In the genomic region with DNA sequence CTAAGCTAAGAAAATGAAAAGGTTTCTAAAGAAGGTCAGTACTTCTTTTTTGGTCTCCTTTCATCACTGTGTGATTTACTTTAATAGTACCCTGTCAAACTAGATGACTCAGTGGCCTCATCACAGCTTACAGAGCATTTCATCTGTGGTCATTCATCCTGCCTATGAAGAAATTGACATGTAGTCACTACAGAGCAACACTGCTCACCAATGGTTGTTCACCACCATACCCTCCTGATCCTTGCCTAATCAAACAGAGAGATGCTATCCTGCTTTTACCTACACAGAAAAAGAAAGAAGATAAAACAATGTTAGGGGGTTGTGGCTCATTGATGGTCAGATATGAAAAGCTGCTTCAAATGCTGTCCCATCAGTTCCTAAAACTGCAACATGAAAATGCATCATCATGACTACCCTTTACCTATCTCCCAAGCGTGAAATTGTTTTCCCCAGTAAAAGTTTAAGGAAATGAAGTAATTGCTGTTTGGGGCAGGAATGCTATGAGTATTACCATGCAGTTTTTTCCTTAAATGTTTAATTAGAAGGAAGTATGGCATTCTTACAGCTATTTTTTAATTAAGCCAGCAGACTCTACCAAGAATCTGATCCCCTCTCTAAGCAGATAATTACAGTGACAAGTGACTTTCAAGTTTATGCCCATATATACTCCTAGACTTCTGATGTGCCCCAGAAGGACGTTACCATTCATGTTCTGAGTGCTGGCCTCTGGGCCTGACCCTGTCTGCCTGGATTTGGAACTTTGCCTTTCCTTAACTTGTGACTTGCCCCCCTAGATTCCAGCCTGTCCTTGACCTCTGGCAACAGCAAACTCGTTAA, we compare ENCODE assay signal across 12 cellular contexts. TPM values are rescaled to one million over a fixed set of nuclear protein-coding genes. Genes with fewer than 3 reads are reported as not detected.
DNase-seq lines count a peak whose midpoint lies in the region; ATAC-seq and TF ChIP-seq lines count a peak whose summit lies in the region.
"Had no signal": no experiment of that assay in that cellular context is flagged by ENCODE, and none has a peak within 500 bp of the region (broad histone marks: within the 10 kb centered on the region; RNA-seq: fewer than 3 reads in every experiment).

No MANE protein-coding gene starts in this region.

- H3K9me3 Mint-ChIP-seq in activated T-helper 2 cell treated with anti-CD3 and anti-CD28 coated beads, Interferon-gamma antibody, Interleukin-2, Interleukin-4, amounts not matched to agents 10 μg/mL and 5 μg/mL and 100 μg/mL, durations not matched to agents 14 hours and 24 hours and 36 hours = no peaks in the 10 kb centered on the region
- no peaks in the 10 kb centered on the region for H3K9me3 Mint-ChIP-seq in glutamatergic neuron (ENCODE audit: unreplicated experiment)

- peak overlapping the region; percentile 18 for H3K27ac Mint-ChIP-seq in activated T-helper 2 cell treated with anti-CD3 and anti-CD28 coated beads, Interferon-gamma antibody, Interleukin-2, Interleukin-4, amounts not matched to agents 10 μg/mL and 5 μg/mL and 100 μg/mL, durations not matched to agents 14 hours and 24 hours and 36 hours
- H3K27ac Mint-ChIP-seq in glutamatergic neuron (ENCODE audit: unreplicated experiment) = peak overlapping the region; percentile 56
- H3K27ac Mint-ChIP-seq: CD4-positive, alpha-beta T cell had no signal

- no peak for ATAC-seq in GM19467 (IDR thresholded peaks at IDR 0.05; ENCODE audit: unreplicated experiment)

- TF ChIP-seq CTCF in AG10803 (conservative IDR thresholded peaks at IDR 0.05; ENCODE audit: low read length) (no peak), glutamatergic neuron (IDR thresholded peaks at IDR 0.05; ENCODE audit: partially characterized antibody, unreplicated experiment) (no peak)

- peak; percentile 66 for DNase-seq in AG10803 (ENCODE audit: low read depth)
- peak; percentile 89 for DNase-seq in LHCN-M2 (ENCODE audit: low read depth)
- no peak for DNase-seq in activated T-helper 2 cell treated with anti-CD3 and anti-CD28 coated beads, Interferon-gamma antibody, Interleukin-2, Interleukin-4, amounts not matched to agents 10 μg/mL and 5 μg/mL and 100 μg/mL, durations not matched to agents 14 hours and 24 hours and 36 hours (ENCODE audit: low spot score)
- DNase-seq in glutamatergic neuron = no peak
- DNase-seq in stimulated activated CD4-positive, alpha-beta T cell treated with anti-CD3 and anti-CD28 coated beads, Interleukin-15, amount 100 ng/mL, for 24 hours = no peak
- DNase-seq in activated gamma-delta T cell (lab: John Stamatoyannopoulos, UW) = no peak
- DNase-seq in NCI-H345 treated with DMSO at 0.1 percent for 48 hours (lab: John Stamatoyannopoulos, UW; ENCODE audit: unreplicated experiment) = no peak
- DNase-seq: CD4-positive, alpha-beta T cell had no signal

- no peak overlapping the region for H3K4me3 Mint-ChIP-seq in activated T-helper 2 cell treated with anti-CD3 and anti-CD28 coated beads, Interferon-gamma antibody, Interleukin-2, Interleukin-4, amounts not matched to agents 10 μg/mL and 5 μg/mL and 100 μg/mL, durations not matched to agents 14 hours and 24 hours and 36 hours (ENCODE audit: low read depth)
- H3K4me3 Mint-ChIP-seq in glutamatergic neuron (ENCODE audit: unreplicated experiment) = no peak overlapping the region
- H3K4me3 Mint-ChIP-seq: CD4-positive, alpha-beta T cell had no signal

- peaks cover 17% of the 10 kb centered on the region for H3K27me3 Mint-ChIP-seq in activated T-helper 2 cell treated with anti-CD3 and anti-CD28 coated beads, Interferon-gamma antibody, Interleukin-2, Interleukin-4, amounts not matched to agents 10 μg/mL and 5 μg/mL and 100 μg/mL, durations not matched to agents 14 hours and 24 hours and 36 hours (ENCODE audit: low read depth)
- no peaks in the 10 kb centered on the region for H3K27me3 Mint-ChIP-seq in glutamatergic neuron (ENCODE audit: unreplicated experiment)

- H3K4me1 Mint-ChIP-seq in activated T-helper 2 cell treated with anti-CD3 and anti-CD28 coated beads, Interferon-gamma antibody, Interleukin-2, Interleukin-4, amounts not matched to agents 10 μg/mL and 5 μg/mL and 100 μg/mL, durations not matched to agents 14 hours and 24 hours and 36 hours (ENCODE audit: low read depth) = peaks cover 7% of the 10 kb centered on the region
- peaks cover 4% of the 10 kb centered on the region for H3K4me1 Mint-ChIP-seq in glutamatergic neuron (ENCODE audit: low read depth, unreplicated experiment)

- intact Hi-C loops in activated T-helper 2 cell treated with anti-CD3 and anti-CD28 coated beads, Interferon-gamma antibody, Interleukin-2, Interleukin-4, amounts not matched to agents 10 μg/mL and 5 μg/mL and 100 μg/mL, durations not matched to agents 14 hours and 24 hours and 36 hours (cut with micrococcal nuclease) = no loop called here

- H3K4me3 ChIP-seq in AG10803 (ENCODE audit: low read length) = no peak overlapping the region
- H3K4me3 ChIP-seq: esophagus muscularis mucosa, lung, right atrium auricular region had no signal

- no peaks in the 10 kb centered on the region for H3K36me3 Mint-ChIP-seq in activated T-helper 2 cell treated with anti-CD3 and anti-CD28 coated beads, Interferon-gamma antibody, Interleukin-2, Interleukin-4, amounts not matched to agents 10 μg/mL and 5 μg/mL and 100 μg/mL, durations not matched to agents 14 hours and 24 hours and 36 hours (ENCODE audit: low read depth)
- peaks cover 5% of the 10 kb centered on the region for H3K36me3 Mint-ChIP-seq in glutamatergic neuron (ENCODE audit: unreplicated experiment)

RNA-seq across cellular contexts. Expression of a gene that starts 46.1 kb away (rescaled TPM):
- 38.0 and 48.0 TPM in 2 replicates for total RNA-seq in LHCN-M2 (2014; rRNA removed)
- polyA plus RNA-seq in LHCN-M2 (2012) = 7.9 TPM
- total RNA-seq in activated T-helper 2 cell treated with anti-CD3 and anti-CD28 coated beads, Interferon-gamma antibody, Interleukin-2, Interleukin-4, amounts not matched to agents 10 μg/mL and 5 μg/mL and 100 μg/mL, durations not matched to agents 14 hours and 24 hours and 36 hours = 22.9 and 24.3 TPM in 2 replicates
- total RNA-seq in glutamatergic neuron (ENCODE audit: unreplicated experiment) = 29.4 TPM

Comparison
In these comparisons a context has a peak if more than half of its experiments do, and no peak if none do; other contexts are left out.
1. DNase-seq: peak in AG10803 (single experiment) and LHCN-M2 (single experiment); none in activated T-helper 2 cell treated with anti-CD3 and anti-CD28 coated beads, Interferon-gamma antibody, Interleukin-2, Interleukin-4, amounts not matched to agents 10 μg/mL and 5 μg/mL and 100 μg/mL, durations not matched to agents 14 hours and 24 hours and 36 hours (single experiment), glutamatergic neuron (single experiment), stimulated activated CD4-positive, alpha-beta T cell treated with anti-CD3 and anti-CD28 coated beads, Interleukin-15, amount 100 ng/mL, for 24 hours (single experiment), activated gamma-delta T cell (single experiment) and NCI-H345 treated with DMSO at 0.1 percent for 48 hours (single experiment).